Comparison of ENCODE assay signal across 1 cellular context in the genomic region with DNA sequence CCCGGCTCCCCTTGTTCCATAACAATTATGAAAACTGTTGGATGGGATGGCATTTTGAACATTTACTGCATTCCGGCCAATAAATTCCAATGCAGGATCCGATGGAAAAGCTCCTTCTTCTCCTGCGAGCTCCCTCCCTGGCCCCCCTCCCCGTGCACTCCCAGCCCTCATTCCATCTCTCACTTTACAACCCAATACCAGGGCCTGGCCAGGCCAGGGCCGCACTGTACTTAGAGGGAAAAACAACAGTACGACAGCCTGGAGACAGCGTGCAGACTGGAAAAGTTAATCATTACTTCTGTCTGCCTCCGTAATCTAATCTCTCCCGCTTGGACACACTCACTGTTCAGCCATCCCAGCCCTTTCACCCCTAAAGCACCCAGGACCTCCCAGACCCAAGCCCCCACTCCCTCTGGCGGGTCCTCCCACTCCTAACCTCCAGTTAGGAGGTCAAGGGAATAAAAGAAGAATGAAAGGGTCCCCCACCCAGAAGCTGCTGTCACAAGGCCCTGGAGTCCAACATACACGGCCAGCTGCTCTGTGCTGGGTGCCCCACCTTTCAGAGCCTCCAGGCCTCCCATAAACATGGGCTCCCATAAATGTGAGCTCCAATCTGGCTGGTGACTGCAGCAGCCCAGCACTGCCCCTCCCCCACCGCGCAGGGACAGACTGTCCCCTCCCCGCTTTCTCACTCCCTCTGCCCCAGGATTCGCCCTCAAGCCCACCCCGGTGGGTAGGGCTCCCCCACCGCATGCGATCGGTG.
TF ChIP-seq lines count a peak whose summit lies in the region.

No MANE protein-coding gene starts in this region.

TF ChIP-seq in HEK293, 187 proteins besides CTCF, POLR2A, EP300 and RAD21 (continued from another document):
- TF ChIP-seq ZNF202 (tag by site-specific recombination; IDR thresholded peaks at IDR 0.05; ENCODE audit: borderline replicate concordance) = no peak
- TF ChIP-seq, protein P1, sequence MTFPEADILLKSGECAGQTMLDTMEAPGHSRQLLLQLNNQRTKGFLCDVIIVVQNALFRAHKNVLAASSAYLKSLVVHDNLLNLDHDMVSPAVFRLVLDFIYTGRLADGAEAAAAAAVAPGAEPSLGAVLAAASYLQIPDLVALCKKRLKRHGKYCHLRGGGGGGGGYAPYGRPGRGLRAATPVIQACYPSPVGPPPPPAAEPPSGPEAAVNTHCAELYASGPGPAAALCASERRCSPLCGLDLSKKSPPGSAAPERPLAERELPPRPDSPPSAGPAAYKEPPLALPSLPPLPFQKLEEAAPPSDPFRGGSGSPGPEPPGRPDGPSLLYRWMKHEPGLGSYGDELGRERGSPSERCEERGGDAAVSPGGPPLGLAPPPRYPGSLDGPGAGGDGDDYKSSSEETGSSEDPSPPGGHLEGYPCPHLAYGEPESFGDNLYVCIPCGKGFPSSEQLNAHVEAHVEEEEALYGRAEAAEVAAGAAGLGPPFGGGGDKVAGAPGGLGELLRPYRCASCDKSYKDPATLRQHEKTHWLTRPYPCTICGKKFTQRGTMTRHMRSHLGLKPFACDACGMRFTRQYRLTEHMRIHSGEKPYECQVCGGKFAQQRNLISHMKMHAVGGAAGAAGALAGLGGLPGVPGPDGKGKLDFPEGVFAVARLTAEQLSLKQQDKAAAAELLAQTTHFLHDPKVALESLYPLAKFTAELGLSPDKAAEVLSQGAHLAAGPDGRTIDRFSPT (tag by site-specific recombination; IDR thresholded peaks at IDR 0.05) = 0 out of 2 replicates have a peak, but pooled peaks have one; percentile 30
- TF ChIP-seq RBAK (tag by site-specific recombination; IDR thresholded peaks at IDR 0.05) = no peak
- TF ChIP-seq ZBTB20 (tag by site-specific recombination; IDR thresholded peaks at IDR 0.05) = peak; percentile 33; the same call in 1 of the 2 replicates
- TF ChIP-seq KLF17 (tag by site-specific recombination; IDR thresholded peaks at IDR 0.05) = 0 out of 2 replicates have a peak, but pooled peaks have one; percentile 56
- 0 out of 2 replicates have a peak, but pooled peaks have one; percentile 12 for TF ChIP-seq ZSCAN30 (tag by site-specific recombination; IDR thresholded peaks at IDR 0.05)
- no peak for TF ChIP-seq ZNF175 (tag by site-specific recombination; IDR thresholded peaks at IDR 0.05)
- no peak for TF ChIP-seq ZBTB10 (tag by site-specific recombination; IDR thresholded peaks at IDR 0.05)
- peak; percentile 46; the same call in 1 of the 2 replicates for TF ChIP-seq GLIS2 (tag by site-specific recombination; IDR thresholded peaks at IDR 0.05)
- peak; percentile 42 for TF ChIP-seq PRDM6 (tag by site-specific recombination; IDR thresholded peaks at IDR 0.05)
- TF ChIP-seq, protein P2, sequence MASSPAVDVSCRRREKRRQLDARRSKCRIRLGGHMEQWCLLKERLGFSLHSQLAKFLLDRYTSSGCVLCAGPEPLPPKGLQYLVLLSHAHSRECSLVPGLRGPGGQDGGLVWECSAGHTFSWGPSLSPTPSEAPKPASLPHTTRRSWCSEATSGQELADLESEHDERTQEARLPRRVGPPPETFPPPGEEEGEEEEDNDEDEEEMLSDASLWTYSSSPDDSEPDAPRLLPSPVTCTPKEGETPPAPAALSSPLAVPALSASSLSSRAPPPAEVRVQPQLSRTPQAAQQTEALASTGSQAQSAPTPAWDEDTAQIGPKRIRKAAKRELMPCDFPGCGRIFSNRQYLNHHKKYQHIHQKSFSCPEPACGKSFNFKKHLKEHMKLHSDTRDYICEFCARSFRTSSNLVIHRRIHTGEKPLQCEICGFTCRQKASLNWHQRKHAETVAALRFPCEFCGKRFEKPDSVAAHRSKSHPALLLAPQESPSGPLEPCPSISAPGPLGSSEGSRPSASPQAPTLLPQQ (tag by site-specific recombination; IDR thresholded peaks at IDR 0.05) = 0 out of 2 replicates have a peak, but pooled peaks have one; percentile 31
